Comparison of ENCODE assay signal across 12 cellular contexts in the genomic region with DNA sequence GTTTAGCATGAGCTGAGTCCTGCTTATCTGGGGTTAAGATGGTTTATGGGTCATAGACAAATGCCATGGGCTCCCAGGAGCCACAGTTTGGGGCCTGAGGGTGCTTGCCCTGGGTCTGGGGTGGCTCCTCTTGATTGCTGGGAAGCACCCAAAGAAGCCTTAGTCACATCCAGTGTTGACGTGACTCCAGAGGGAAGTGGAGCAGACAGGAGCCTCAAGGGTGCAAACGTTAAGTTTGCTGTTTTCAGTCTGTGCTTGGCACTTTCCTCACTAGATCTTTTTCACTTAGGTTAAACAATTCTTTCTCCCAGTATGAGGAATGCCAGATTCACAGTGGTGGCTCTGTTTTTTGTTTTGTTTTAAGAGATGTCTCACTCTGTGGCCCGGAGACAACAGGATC.
"Had no signal": no experiment of that assay in that cellular context is flagged by ENCODE, and none has a peak within 500 bp of the region (broad histone marks: within the 10 kb centered on the region; RNA-seq: fewer than 3 reads in every experiment).

No MANE protein-coding gene starts in this region.

- H3K4me3 ChIP-seq: breast epithelium, heart left ventricle, uterus had no signal

- DNase-seq: activated effector memory CD4-positive, alpha-beta T cell treated with Interleukin-2 at 50 U/mL for 16 hours; activated T-cell treated with anti-CD3 and anti-CD28 coated beads, Interleukin-2, amount 50 U/mL, for 1 hour; amygdala; heart left ventricle; nephron progenitor cell; stimulated activated CD4-positive, alpha-beta T cell treated with anti-CD3 and anti-CD28 coated beads, Interleukin-4, amount 100 ng/mL, for 4 hours; stimulated activated naive CD8-positive, alpha-beta T cell treated with anti-CD3 and anti-CD28 coated beads, Interleukin-15, amount 100 ng/mL, for 72 hours; uterus had no signal

- ATAC-seq: activated CD4-positive, CD25-positive, alpha-beta regulatory T cell treated with anti-CD3 and anti-CD28 coated beads, Interleukin-2, amount 50 U/mL, for 24 hours; heart left ventricle; stimulated activated naive CD8-positive, alpha-beta T cell treated with anti-CD3 and anti-CD28 coated beads, Interleukin-15, amount 100 ng/mL, for 72 hours had no signal

- H3K36me3 ChIP-seq: breast epithelium, heart left ventricle, uterus had no signal

- H3K9me3 ChIP-seq: breast epithelium, heart left ventricle, uterus had no signal

- H3K27me3 ChIP-seq: breast epithelium, heart left ventricle, uterus had no signal

- H3K4me3 Mint-ChIP-seq: activated naive CD4-positive, alpha-beta T cell treated with anti-CD3 and anti-CD28 coated beads, Interleukin-2, amount 50 U/mL, for 24 hours; nephron progenitor cell; stimulated activated naive CD8-positive, alpha-beta T cell treated with anti-CD3 and anti-CD28 coated beads, Interleukin-15, amount 100 ng/mL, for 72 hours; T-helper 2 cell treated with Interferon-gamma antibody and Interleukin-4, amounts not matched to agents 5 μg/mL and 100 μg/mL, for 36 hours had no signal

- H3K4me1 ChIP-seq: uterus had no signal

- H3K27me3 Mint-ChIP-seq: activated naive CD4-positive, alpha-beta T cell treated with anti-CD3 and anti-CD28 coated beads, Interleukin-2, amount 50 U/mL, for 24 hours; stimulated activated naive CD8-positive, alpha-beta T cell treated with anti-CD3 and anti-CD28 coated beads, Interleukin-15, amount 100 ng/mL, for 72 hours had no signal

- H3K9me3 Mint-ChIP-seq: activated naive CD4-positive, alpha-beta T cell treated with anti-CD3 and anti-CD28 coated beads, Interleukin-2, amount 50 U/mL, for 24 hours; stimulated activated naive CD8-positive, alpha-beta T cell treated with anti-CD3 and anti-CD28 coated beads, Interleukin-15, amount 100 ng/mL, for 72 hours; T-helper 2 cell treated with Interferon-gamma antibody and Interleukin-4, amounts not matched to agents 5 μg/mL and 100 μg/mL, for 36 hours had no signal

- H3K27ac ChIP-seq: breast epithelium, heart left ventricle, uterus had no signal

- H3K27ac Mint-ChIP-seq: activated naive CD4-positive, alpha-beta T cell treated with anti-CD3 and anti-CD28 coated beads, Interleukin-2, amount 50 U/mL, for 24 hours; nephron progenitor cell; T-helper 2 cell treated with Interferon-gamma antibody and Interleukin-4, amounts not matched to agents 5 μg/mL and 100 μg/mL, for 36 hours had no signal
